ENCODE assay signal across 12 cellular contexts in the genomic region with DNA sequence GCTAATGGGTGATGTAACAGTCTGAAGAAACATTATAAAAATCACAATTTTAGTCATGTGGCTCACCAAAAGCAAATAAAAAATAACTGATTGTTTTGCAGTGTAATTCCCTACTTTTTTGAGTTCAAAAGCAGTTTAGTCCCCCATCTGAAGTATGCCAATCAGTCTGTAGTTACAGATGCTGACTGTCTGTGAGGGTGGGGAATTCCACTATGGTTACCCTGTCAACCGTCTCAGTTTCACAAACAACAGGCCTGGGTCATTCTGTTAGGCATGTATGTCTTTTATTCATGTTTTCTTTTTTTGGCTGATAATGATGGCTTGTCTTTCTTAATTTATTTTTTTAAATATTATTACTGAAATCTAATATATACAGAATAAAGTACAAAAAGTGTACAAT.
A peak's percentile ranks its signal among the peaks of the same experiment; 100 is the strongest.
DNase-seq lines count a peak whose midpoint lies in the region; ATAC-seq lines count a peak whose summit lies in the region.
"Had no signal": no experiment of that assay in that cellular context is flagged by ENCODE, and none has a peak within 500 bp of the region (broad histone marks: within the 10 kb centered on the region; RNA-seq: fewer than 3 reads in every experiment).

No MANE protein-coding gene starts in this region.

- H3K4me1 ChIP-seq in right cardiac atrium (ENCODE audit: control insufficient read depth, insufficient read depth, low read length) = no peaks in the 10 kb centered on the region
- H3K4me1 ChIP-seq: parathyroid adenoma had no signal

- no peak overlapping the region for H3K27ac Mint-ChIP-seq in activated CD4-positive, alpha-beta memory T cell treated with anti-CD3 and anti-CD28 coated beads for 36 hours
- no peak overlapping the region for H3K27ac Mint-ChIP-seq in activated CD4-positive, alpha-beta memory T cell treated with anti-CD3 and anti-CD28 coated beads, Interleukin-2, amount 10 ng/mL, durations not matched to agents 7 days and 5 days
- no peak overlapping the region for H3K27ac Mint-ChIP-seq in stimulated activated memory B cell treated with anti-CD40 and anti-IgM and Interleukin-4, amounts not matched to agents 10 μg/mL and 1 μg/mL and 100 μg/mL, for 72 hours
- H3K27ac Mint-ChIP-seq: activated naive CD4-positive, alpha-beta T cell treated with anti-CD3 and anti-CD28 coated beads, Interleukin-2, amount 50 U/mL, for 24 hours had no signal

- H3K27me3 ChIP-seq in right cardiac atrium (ENCODE audit: control insufficient read depth, insufficient read depth) = no peaks in the 10 kb centered on the region

- H3K4me3 ChIP-seq in right cardiac atrium (ENCODE audit: low read length) = no peak overlapping the region

- no peaks in the 10 kb centered on the region for H3K27me3 Mint-ChIP-seq in activated CD4-positive, alpha-beta memory T cell treated with anti-CD3 and anti-CD28 coated beads for 36 hours
- no peaks in the 10 kb centered on the region for H3K27me3 Mint-ChIP-seq in activated CD4-positive, alpha-beta memory T cell treated with anti-CD3 and anti-CD28 coated beads, Interleukin-2, amount 10 ng/mL, durations not matched to agents 7 days and 5 days
- no peaks in the 10 kb centered on the region for H3K27me3 Mint-ChIP-seq in stimulated activated memory B cell treated with anti-CD40 and anti-IgM and Interleukin-4, amounts not matched to agents 10 μg/mL and 1 μg/mL and 100 μg/mL, for 72 hours
- H3K27me3 Mint-ChIP-seq: activated naive CD4-positive, alpha-beta T cell treated with anti-CD3 and anti-CD28 coated beads, Interleukin-2, amount 50 U/mL, for 24 hours had no signal

- no peak overlapping the region for H3K4me3 Mint-ChIP-seq in activated CD4-positive, alpha-beta memory T cell treated with anti-CD3 and anti-CD28 coated beads for 36 hours
- H3K4me3 Mint-ChIP-seq in activated CD4-positive, alpha-beta memory T cell treated with anti-CD3 and anti-CD28 coated beads, Interleukin-2, amount 10 ng/mL, durations not matched to agents 7 days and 5 days = no peak overlapping the region
- H3K4me3 Mint-ChIP-seq in stimulated activated memory B cell treated with anti-CD40 and anti-IgM and Interleukin-4, amounts not matched to agents 10 μg/mL and 1 μg/mL and 100 μg/mL, for 72 hours = no peak overlapping the region
- H3K4me3 Mint-ChIP-seq: activated naive CD4-positive, alpha-beta T cell treated with anti-CD3 and anti-CD28 coated beads, Interleukin-2, amount 50 U/mL, for 24 hours had no signal

- no peak overlapping the region for H3K27ac ChIP-seq in right cardiac atrium (ENCODE audit: low read length)
- H3K27ac ChIP-seq: parathyroid adenoma had no signal

- CTCF ChIA-PET in activated CD4-positive, alpha-beta memory T cell treated with anti-CD3 and anti-CD28 coated beads for 36 hours (lab: Charles Lee) = no interaction called here
- CTCF ChIA-PET in activated CD4-positive, alpha-beta memory T cell treated with anti-CD3 and anti-CD28 coated beads, Interleukin-2, amount 10 ng/mL, durations not matched to agents 7 days and 5 days (lab: Charles Lee) = no interaction called here

- POLR2A ChIA-PET in activated CD4-positive, alpha-beta memory T cell treated with anti-CD3 and anti-CD28 coated beads for 36 hours (lab: Charles Lee) = no interaction called here
- POLR2A ChIA-PET in activated CD4-positive, alpha-beta memory T cell treated with anti-CD3 and anti-CD28 coated beads, Interleukin-2, amount 10 ng/mL, durations not matched to agents 7 days and 5 days (lab: Charles Lee) = no interaction called here

- peak; percentile 37 for DNase-seq in activated CD4-positive, alpha-beta memory T cell treated with anti-CD3 and anti-CD28 coated beads for 36 hours
- no peak for DNase-seq in activated CD4-positive, alpha-beta memory T cell treated with anti-CD3 and anti-CD28 coated beads, Interleukin-2, amount 10 ng/mL, durations not matched to agents 7 days and 5 days
- DNase-seq in right cardiac atrium (no peak), COR-L47 (lab: John Stamatoyannopoulos, UW) (no peak)
- DNase-seq in stimulated activated CD4-positive, alpha-beta T cell treated with anti-CD3 and anti-CD28 coated beads, Interleukin-12 subunit alpha, Interleukin-12 subunit beta, amount 100 ng/mL, for 4 hours = no peak
- DNase-seq: NCI-H526 treated with DMSO at 0.1 percent for 48 hours, T1000 had no signal

- no peaks in the 10 kb centered on the region for H3K9me3 Mint-ChIP-seq in activated CD4-positive, alpha-beta memory T cell treated with anti-CD3 and anti-CD28 coated beads for 36 hours
- no peaks in the 10 kb centered on the region for H3K9me3 Mint-ChIP-seq in activated CD4-positive, alpha-beta memory T cell treated with anti-CD3 and anti-CD28 coated beads, Interleukin-2, amount 10 ng/mL, durations not matched to agents 7 days and 5 days
- H3K9me3 Mint-ChIP-seq in stimulated activated memory B cell treated with anti-CD40 and anti-IgM and Interleukin-4, amounts not matched to agents 10 μg/mL and 1 μg/mL and 100 μg/mL, for 72 hours = no peaks in the 10 kb centered on the region
- H3K9me3 Mint-ChIP-seq: activated naive CD4-positive, alpha-beta T cell treated with anti-CD3 and anti-CD28 coated beads, Interleukin-2, amount 50 U/mL, for 24 hours had no signal

- intact Hi-C loops in activated CD4-positive, alpha-beta memory T cell treated with anti-CD3 and anti-CD28 coated beads for 36 hours (cut with micrococcal nuclease) = no loop called here
- intact Hi-C loops in right cardiac atrium (cut with DNase I) = no loop called here

- WGBS in right cardiac atrium = 0% methylated on average over 1 of the region's 1 CpG

- H3K4me1 Mint-ChIP-seq in activated CD4-positive, alpha-beta memory T cell treated with anti-CD3 and anti-CD28 coated beads for 36 hours (ENCODE audit: low read depth) = peaks cover 3% of the 10 kb centered on the region
- H3K4me1 Mint-ChIP-seq in activated CD4-positive, alpha-beta memory T cell treated with anti-CD3 and anti-CD28 coated beads, Interleukin-2, amount 10 ng/mL, durations not matched to agents 7 days and 5 days = peaks cover 16% of the 10 kb centered on the region
- H3K4me1 Mint-ChIP-seq in stimulated activated memory B cell treated with anti-CD40 and anti-IgM and Interleukin-4, amounts not matched to agents 10 μg/mL and 1 μg/mL and 100 μg/mL, for 72 hours = no peaks in the 10 kb centered on the region
- H3K4me1 Mint-ChIP-seq: activated naive CD4-positive, alpha-beta T cell treated with anti-CD3 and anti-CD28 coated beads, Interleukin-2, amount 50 U/mL, for 24 hours had no signal

- H3K36me3 Mint-ChIP-seq in activated CD4-positive, alpha-beta memory T cell treated with anti-CD3 and anti-CD28 coated beads for 36 hours = peaks cover 4% of the 10 kb centered on the region
- peaks cover 10% of the 10 kb centered on the region for H3K36me3 Mint-ChIP-seq in activated CD4-positive, alpha-beta memory T cell treated with anti-CD3 and anti-CD28 coated beads, Interleukin-2, amount 10 ng/mL, durations not matched to agents 7 days and 5 days (ENCODE audit: low read depth)
- H3K36me3 Mint-ChIP-seq in stimulated activated memory B cell treated with anti-CD40 and anti-IgM and Interleukin-4, amounts not matched to agents 10 μg/mL and 1 μg/mL and 100 μg/mL, for 72 hours = peaks cover 3% of the 10 kb centered on the region

- H3K9me3 ChIP-seq in right cardiac atrium (ENCODE audit: control insufficient read depth, low read length) = no peaks in the 10 kb centered on the region

- ATAC-seq in GM21737 (IDR thresholded peaks at IDR 0.05; ENCODE audit: unreplicated experiment) (peak; percentile 93), HG03439 (IDR thresholded peaks at IDR 0.05; ENCODE audit: unreplicated experiment) (peak; percentile 95), right cardiac atrium (no peak)
- peak; percentile 57 for ATAC-seq in stimulated activated memory B cell treated with anti-CD40 and anti-IgM and Interleukin-4, amounts not matched to agents 10 μg/mL and 1 μg/mL and 100 μg/mL, for 72 hours

Comparison
In these comparisons a context has a peak if more than half of its experiments do, and no peak if none do; other contexts are left out.
1. ATAC-seq: peak in GM21737 (single experiment), HG03439 (single experiment) and stimulated activated memory B cell treated with anti-CD40 and anti-IgM and Interleukin-4, amounts not matched to agents 10 μg/mL and 1 μg/mL and 100 μg/mL, for 72 hours (single experiment); none in right cardiac atrium (0 of 2).